In genomic region chr12:100348657-100349454, GRCh38 we compare ENCODE assay signal across 9 cellular contexts. TPM values are rescaled to one million over a fixed set of nuclear protein-coding genes. Genes with fewer than 3 reads are reported as not detected.
A peak's percentile ranks its signal among the peaks of the same experiment; 100 is the strongest.
DNase-seq lines count a peak whose midpoint lies in the region; ATAC-seq, FAIRE-seq and TF ChIP-seq lines count a peak whose summit lies in the region.
"Had no signal": no experiment of that assay in that cellular context is flagged by ENCODE, and none has a peak within 500 bp of the region (broad histone marks: within the 10 kb centered on the region; RNA-seq: fewer than 3 reads in every experiment).

No MANE protein-coding gene starts in this region.

- no peak overlapping the region for H3K4me3 ChIP-seq in GM12878

- H3K9me3 ChIP-seq in GM12878 (replicated peaks; ENCODE audit: control insufficient read depth, insufficient read depth, low read length): no peaks in the 10 kb centered on the region

- H4K20me1 ChIP-seq in GM12878 (ENCODE audit: control insufficient read depth, insufficient read depth): no peaks in the 10 kb centered on the region

- no TSS peak for BruUV-seq in GM12878 (replicated peaks; lab: Mats Ljungman, UMichigan)

- SMC1A ChIA-PET in GM12878 (lab: Charles Lee; ENCODE audit: uncharacterized antibody, unreplicated experiment): interaction anchor here (1.2 to 3.0 kb wide), 7 partner anchors 18 to 392 kb away, joined by 3 to 13 read pairs (median 5); no protein-coding TSS in a partner anchor

- H3K4me1 Mint-ChIP-seq in mesothelial cell of epicardium: no peaks in the 10 kb centered on the region
- H3K4me1 Mint-ChIP-seq: memory B cell had no signal

- TF ChIP-seq POLR2A in GM12878 (IDR thresholded peaks at IDR 0.05; ENCODE audit: low read depth, low read length): no peak

- no peak overlapping the region for H3K4me3 Mint-ChIP-seq in mesothelial cell of epicardium
- H3K4me3 Mint-ChIP-seq: memory B cell had no signal

- TF ChIP-seq RAD21 in GM12878 (IDR thresholded peaks at IDR 0.05; ENCODE audit: insufficient read depth, low read depth, low read length): peak; percentile 59

- H3K36me3 ChIP-seq in GM12878 (ENCODE audit: control insufficient read depth in 2 of 2, insufficient read depth in 2 of 2, low read length in 1 of 2): no peaks in the 10 kb centered on the region

- intact Hi-C loops in GM12878 (cut with micrococcal nuclease; ENCODE audit: unreplicated experiment): loop anchor here (2.0 to 5.0 kb wide), 3 partner anchors 203 to 392 kb away; no protein-coding TSS in a partner anchor

- H3K79me2 ChIP-seq in GM12878 (ENCODE audit: control insufficient read depth, insufficient read depth, low read length): no peaks in the 10 kb centered on the region

- H3K36me3 Mint-ChIP-seq in mesothelial cell of epicardium: no peaks in the 10 kb centered on the region
- H3K36me3 Mint-ChIP-seq: memory B cell had no signal

- RAD21 ChIA-PET in GM12878 (lab: Charles Lee; ENCODE audit: unreplicated experiment): interaction anchor here (0.7 to 1.6 kb wide), 7 partner anchors 11 to 323 kb away, joined by 3 to 8 read pairs (median 3); no protein-coding TSS in a partner anchor

- ATAC-seq in GM12878 (peak; percentile 58; the same call in 2 of the 3 replicates), HG03039 (IDR thresholded peaks at IDR 0.05; ENCODE audit: unreplicated experiment) (no peak), HG02852 (IDR thresholded peaks at IDR 0.05; ENCODE audit: unreplicated experiment) (no peak), GM21381 (IDR thresholded peaks at IDR 0.05; ENCODE audit: unreplicated experiment) (no peak), HG02884 (IDR thresholded peaks at IDR 0.05; ENCODE audit: unreplicated experiment) (no peak)

- CTCF ChIA-PET in GM12878 (lab: Yijun Ruan, JAX): interaction anchor here (0.6 to 3.7 kb wide), 13 partner anchors 9 to 323 kb away, joined by 3 to 30 read pairs (median 6); no protein-coding TSS in a partner anchor

- DNase-seq in ELR (ENCODE audit: low read depth) (peak; percentile 63), NCI-H1417 treated with DMSO at 0.1 percent for 48 hours (lab: John Stamatoyannopoulos, UW) (peak; percentile 53), GM12878 (ENCODE audit: low read depth, low spot score) (no peak), mesothelial cell of epicardium (ENCODE audit: low spot score in 2 of 2, unreplicated experiment in 2 of 2) (no peak)

- no peaks in the 10 kb centered on the region for H3K27me3 Mint-ChIP-seq in mesothelial cell of epicardium (ENCODE audit: low read depth)
- H3K27me3 Mint-ChIP-seq: memory B cell had no signal

- peaks cover 3% of the 10 kb centered on the region for H3K9me3 Mint-ChIP-seq in mesothelial cell of epicardium
- H3K9me3 Mint-ChIP-seq: memory B cell had no signal

- no peak overlapping the region for H3K27ac ChIP-seq in GM12878 (ENCODE audit: control insufficient read depth, insufficient read depth)

- no peaks in the 10 kb centered on the region for H3K27me3 ChIP-seq in GM12878 (replicated peaks in 1 of 2; ENCODE audit: control insufficient read depth in 2 of 2, insufficient read depth in 2 of 2, low read length in 1 of 2)

- in situ Hi-C loops in GM12878 (cut with MboI): no loop called here

- TF ChIP-seq CTCF in GM12878 (IDR thresholded peaks at IDR 0.05 in 2 of 3, conservative IDR thresholded peaks at IDR 0.05 in 1 of 3; ENCODE audit: control insufficient read depth in 2 of 3, extremely low read depth in 1 of 3, insufficient read depth in 1 of 3, low read depth in 3 of 3, low read length in 3 of 3) (peak in 2 of 3 experiments; percentile 8 to 48; a peak in 2 of 6 replicates), mesothelial cell of epicardium (IDR thresholded peaks at IDR 0.05; ENCODE audit: unreplicated experiment) (peak; percentile 18)

- FAIRE-seq in GM12878 (lab: Jason Lieb, UNC): no peak

- H3K9ac ChIP-seq in GM12878 (ENCODE audit: control insufficient read depth, insufficient read depth, low read length): no peak overlapping the region

- no peak for TF ChIP-seq EP300 in GM12878 (IDR thresholded peaks at IDR 0.05; ENCODE audit: borderline replicate concordance in 1 of 2, control insufficient read depth in 1 of 2, low read depth in 2 of 2, low read length in 2 of 2)

- POLR2A ChIA-PET in GM12878 (lab: Charles Lee): no interaction called here

- no peaks in the 10 kb centered on the region for H3K4me1 ChIP-seq in GM12878 (ENCODE audit: control insufficient read depth, insufficient read depth, low read length)

- 63% methylated on average over 7 of the region's 7 CpGs for WGBS in GM12878 (ENCODE audit: insufficient coverage, insufficient replicate concordance, low lambda C conversion rate, missing lambda C conversion rate)

- H3K4me2 ChIP-seq in GM12878 (ENCODE audit: control insufficient read depth, insufficient read depth): no peak overlapping the region

- no peak overlapping the region for H2AFZ ChIP-seq in GM12878 (ENCODE audit: control insufficient read depth, low read depth, low read length)

- no peak overlapping the region for H3K27ac Mint-ChIP-seq in mesothelial cell of epicardium
- H3K27ac Mint-ChIP-seq: memory B cell had no signal

TF ChIP-seq in GM12878, 131 proteins besides CTCF, POLR2A, EP300 and RAD21:
- no peak for TF ChIP-seq BACH1 (IDR thresholded peaks at IDR 0.05; ENCODE audit: borderline replicate concordance)
- no peak for TF ChIP-seq RELB (IDR thresholded peaks at IDR 0.05; ENCODE audit: low read depth)
- peak; percentile 48; the same call in 1 of the 2 replicates for TF ChIP-seq SMC3 (IDR thresholded peaks at IDR 0.05; ENCODE audit: borderline replicate concordance, low read length)
- TF ChIP-seq MTA2 (IDR thresholded peaks at IDR 0.05; ENCODE audit: low read depth): no peak
- no peak for TF ChIP-seq SUZ12 (IDR thresholded peaks at IDR 0.05; ENCODE audit: unreplicated experiment)
- no peak for TF ChIP-seq EGR1 (IDR thresholded peaks at IDR 0.05; ENCODE audit: borderline replicate concordance in 1 of 2, low read depth in 2 of 2, low read length in 2 of 2)
- peak; percentile 45; the same call in 1 of the 2 replicates for TF ChIP-seq ZNF384 (IDR thresholded peaks at IDR 0.05; ENCODE audit: borderline replicate concordance, low read depth, low read length)

RNA-seq across cellular contexts. Expression of gene SLC17A8, which starts 8.0 kb away (rescaled TPM):
- total RNA-seq in GM12878 (2013; cell fraction: nucleolus; rRNA removed): not detected in 2 replicates
- total RNA-seq in GM12878 (2014; rRNA removed) (not detected in 2 replicates), GM12878 (2014; rRNA removed; fragmentation: Illumina TruSeq; extraction: Trizol) (not detected in 2 replicates), GM12878 (2021) (not detected in 2 replicates), mesothelial cell of epicardium (0.40 to 0.66 TPM (median 0.61 TPM) in 3 replicates)
- not detected for polyA plus RNA-seq in GM12878 (2011; ENCODE audit: low read depth)
- polyA plus RNA-seq in GM12878 (2011; rRNA removed) (0.18 TPM in 1 of 2 replicates, not detected in the other), GM12878 (2014; fragmentation: Illumina TruSeq; extraction: Trizol) (not detected in 2 replicates), GM12878 (2014; fragmentation: Nextera tagmentation; extraction: Ambion mirVana) (not detected), GM12878 (2014; rRNA removed) (not detected in 2 replicates), GM12878 (2016; fragmentation: Nextera tagmentation; extraction: Ambion mirVana) (not detected)
- not detected in 2 replicates for polyA plus RNA-seq in GM12878 (2011; cell fraction: cytosol; rRNA removed)
- polyA plus RNA-seq in GM12878 (2011; cell fraction: nucleus; rRNA removed): 0.31 TPM in 1 of 2 replicates, not detected in the other
- polyA plus RNA-seq in GM12878 (2012): not detected in 2 replicates
- not detected in 2 replicates for polyA minus RNA-seq in GM12878 (2011; rRNA and poly(A)+ RNA removed)
- polyA minus RNA-seq in GM12878 (2011; cell fraction: cytosol; rRNA and poly(A)+ RNA removed): not detected in 2 replicates
- not detected in 2 replicates for polyA minus RNA-seq in GM12878 (2011; cell fraction: nucleus; rRNA and poly(A)+ RNA removed)

Comparison
In these comparisons a context has a peak if more than half of its experiments do, and no peak if none do; other contexts are left out.
1. DNase-seq: peak in ELR (single experiment) and NCI-H1417 treated with DMSO at 0.1 percent for 48 hours (single experiment); none in GM12878 (single experiment) and mesothelial cell of epicardium (0 of 2).